ENCODE assay signal across 24 cellular contexts in the genomic region with DNA sequence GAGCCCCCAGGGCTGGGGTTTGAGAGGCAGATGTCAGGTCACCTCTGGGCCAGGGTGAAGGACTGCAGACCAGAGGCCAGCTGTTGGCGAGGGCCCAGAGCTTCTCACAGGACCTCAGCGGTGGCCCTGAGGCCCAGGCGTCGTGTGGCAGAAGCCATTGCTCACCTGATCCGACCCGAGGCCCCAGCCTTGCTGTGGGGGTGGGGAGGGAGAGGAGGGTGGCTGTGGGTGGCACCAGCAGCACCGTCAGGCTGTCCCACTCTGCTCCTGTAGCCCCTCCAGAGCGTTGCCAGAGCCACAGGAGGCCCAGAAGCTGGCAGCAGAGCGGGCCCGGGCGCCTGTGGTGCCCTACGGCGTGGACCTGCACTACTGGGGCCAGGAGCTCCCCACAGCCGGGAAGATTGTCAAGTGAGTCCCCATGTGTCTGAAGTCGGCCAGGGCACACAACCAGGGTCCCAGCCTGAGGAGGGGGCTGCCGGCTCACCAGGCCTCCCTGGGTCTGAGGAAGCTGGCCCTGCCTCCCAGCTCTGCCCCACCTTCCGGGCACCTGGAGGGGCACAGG. TPM values are rescaled to one million over a fixed set of nuclear protein-coding genes. Genes with fewer than 3 reads are reported as not detected.
"Had no signal": no experiment of that assay in that cellular context is flagged by ENCODE, and none has a peak within 500 bp of the region (broad histone marks: within the 10 kb centered on the region; RNA-seq: fewer than 3 reads in every experiment).

No MANE protein-coding gene starts in this region.

- H3K9me3 Mint-ChIP-seq: effector memory CD8-positive, alpha-beta T cell had no signal

- H3K4me1 ChIP-seq: left lung, SJSA1, suprapubic skin, upper lobe of left lung had no signal

- H3K27ac ChIP-seq: epithelial cell of prostate, left lung, SJSA1, skin epidermis, suprapubic skin, upper lobe of left lung had no signal

- H3K4me3 ChIP-seq: left lung, SJSA1, skin epidermis, suprapubic skin, upper lobe of left lung had no signal

- DNase-seq: activated CD4-positive, alpha-beta T cell treated with anti-CD3 and anti-CD28 coated beads, Interleukin-2, amount 50 U/mL, for 1 hour; activated CD8-positive, alpha-beta memory T cell treated with anti-CD3 and anti-CD28 coated beads for 24 hours; anterior cingulate cortex; dermis blood vessel endothelial cell; effector memory CD8-positive, alpha-beta T cell; foreskin melanocyte; stimulated activated CD4-positive, alpha-beta T cell treated with anti-CD3 and anti-CD28 coated beads, Interleukin-4, amount 100 ng/mL, for 24 hours; stimulated activated CD8-positive, alpha-beta memory T cell treated with anti-CD3 and anti-CD28 coated beads, Interleukin-4, amount 100 ng/mL, for 48 hours; stimulated activated naive CD4-positive, alpha-beta T cell treated with Interleukin-2 at 50 U/mL for 16 hours; SW 1271 had no signal

- H3K27me3 ChIP-seq: left lung, SJSA1, suprapubic skin, upper lobe of left lung had no signal

- FAIRE-seq: TTC549 had no signal

- H3K4me3 Mint-ChIP-seq: effector memory CD8-positive, alpha-beta T cell; nephron had no signal

- H3K27ac Mint-ChIP-seq: effector memory CD8-positive, alpha-beta T cell; nephron had no signal

- H3K9me3 ChIP-seq: left lung, SJSA1, suprapubic skin, upper lobe of left lung had no signal

- H3K4me1 Mint-ChIP-seq: nephron had no signal

- H3K36me3 ChIP-seq: SJSA1 had no signal

- H3K27me3 Mint-ChIP-seq: effector memory CD8-positive, alpha-beta T cell had no signal

- ATAC-seq: effector memory CD8-positive, alpha-beta T cell; left lung had no signal

RNA-seq across cellular contexts. Expression of a gene that starts 30.4 kb away (rescaled TPM):
- total RNA-seq: cerebellum; dermis blood vessel endothelial cell; fibroblast of lung; left lung; mesenteric fat pad; osteocyte; renal cortical epithelial cell; SJSA1; suprapubic skin; T-helper 2 cell treated with Interferon-gamma antibody and Interleukin-4, amounts not matched to agents 100 ng/mL and 5 ng/mL, for 36 hours; upper lobe of left lung had no signal
- polyA plus RNA-seq: fibroblast of lung had no signal
